8 cellular contexts compared by ENCODE assay signal in the genomic region with DNA sequence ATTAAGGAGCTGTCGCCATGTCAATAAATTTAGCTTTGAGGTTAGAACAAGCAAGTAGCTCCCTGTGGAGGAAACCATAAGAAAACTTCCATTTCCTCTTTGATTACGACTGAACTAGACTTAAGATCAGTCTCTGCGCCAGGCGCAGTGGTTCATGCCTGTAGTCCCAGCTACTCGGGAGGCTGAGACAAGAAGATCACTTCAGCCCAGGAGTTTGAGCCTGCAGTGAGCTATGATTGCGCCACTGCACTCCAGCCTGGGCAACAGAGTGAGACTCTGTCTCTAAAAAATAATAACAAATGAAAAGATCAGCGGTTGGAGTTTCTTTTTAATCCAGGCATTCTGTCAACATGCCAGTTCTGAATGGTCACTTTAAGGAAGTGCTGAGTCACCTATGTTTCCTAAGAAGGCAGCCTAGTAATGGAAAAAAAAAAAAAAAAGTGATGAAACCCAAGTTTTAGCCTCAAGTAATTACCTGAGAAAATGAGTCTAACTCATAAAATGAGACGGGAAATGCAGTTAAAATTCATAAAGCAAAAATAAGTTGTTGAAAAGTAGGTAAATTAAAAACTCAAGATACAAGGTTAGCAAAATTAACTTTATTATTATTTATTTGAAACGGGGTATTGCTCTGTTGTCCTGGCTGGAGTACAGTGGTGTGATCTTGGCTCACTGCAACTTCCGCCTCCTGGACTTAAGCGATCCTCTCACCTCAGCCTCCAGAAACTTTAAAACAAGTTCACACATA. TPM values are rescaled to one million over a fixed set of nuclear protein-coding genes. Genes with fewer than 3 reads are reported as not detected.
DNase-seq lines count a peak whose midpoint lies in the region; ATAC-seq and TF ChIP-seq lines count a peak whose summit lies in the region.

No MANE protein-coding gene starts in this region.

- H3K4me3 ChIP-seq in WERI-Rb-1 (ENCODE audit: low read depth, low read length), result no peak overlapping the region
- H3K4me3 ChIP-seq in uterus, result no peak overlapping the region

- intact Hi-C loops in activated naive CD4-positive, alpha-beta T cell treated with anti-CD3 and anti-CD28 coated beads for 36 hours (cut with micrococcal nuclease), result no loop called here
- intact Hi-C loops in left ventricle myocardium superior (cut with micrococcal nuclease) (no loop called here), uterus (cut with DNase I; ENCODE audit: low total_unique reads) (no loop called here)

- H3K27me3 ChIP-seq in WERI-Rb-1 (ENCODE audit: insufficient read depth, low read depth, severe bottlenecking), result no peaks in the 10 kb centered on the region
- H3K27me3 ChIP-seq in uterus, result no peaks in the 10 kb centered on the region

- peaks cover 18% of the 10 kb centered on the region for H3K36me3 Mint-ChIP-seq in activated naive CD4-positive, alpha-beta T cell treated with anti-CD3 and anti-CD28 coated beads for 36 hours (ENCODE audit: low read depth)
- peaks cover 5 to 7% of the 10 kb centered on the region in 2 donors for H3K36me3 Mint-ChIP-seq in activated naive CD4-positive, alpha-beta T cell treated with anti-CD3 and anti-CD28 coated beads, Interleukin-2, amount 50 U/mL, for 72 hours

- H3K27ac ChIP-seq in WERI-Rb-1 (peak overlapping the region; percentile 35), uterus (peak overlapping the region; percentile 37 to 52)

- H3K4me3 Mint-ChIP-seq in activated naive CD4-positive, alpha-beta T cell treated with anti-CD3 and anti-CD28 coated beads for 36 hours, result no peak overlapping the region

- no peaks in the 10 kb centered on the region for H3K4me1 ChIP-seq in uterus

- peak overlapping the region; percentile 17 for H3K27ac Mint-ChIP-seq in activated naive CD4-positive, alpha-beta T cell treated with anti-CD3 and anti-CD28 coated beads for 36 hours
- peak overlapping the region in 1 of 2 donors; percentile 73 for H3K27ac Mint-ChIP-seq in activated naive CD4-positive, alpha-beta T cell treated with anti-CD3 and anti-CD28 coated beads, Interleukin-2, amount 50 U/mL, for 72 hours

- CTCF ChIA-PET in activated naive CD4-positive, alpha-beta T cell treated with anti-CD3 and anti-CD28 coated beads for 36 hours (lab: Charles Lee), result interaction anchor here (1.0 to 1.8 kb wide), 2 partner anchors 9 to 12 kb away, joined by 4 to 6 read pairs; no protein-coding TSS in a partner anchor

- no peak for TF ChIP-seq POLR2A in uterus (IDR thresholded peaks at IDR 0.05)

- no peak for DNase-seq in activated naive CD4-positive, alpha-beta T cell treated with anti-CD3 and anti-CD28 coated beads for 36 hours
- no peak for DNase-seq in activated naive CD4-positive, alpha-beta T cell treated with anti-CD3 and anti-CD28 coated beads, Interleukin-2, amount 50 U/mL, for 72 hours (ENCODE audit: low spot score in 2 of 2)
- DNase-seq in WERI-Rb-1 (peak; percentile 45), left ventricle myocardium superior (no peak), uterus (no peak), activated gamma-delta T cell treated with Interleukin-2 at 50 U/mL for 16 hours (no peak), NCI-H1694 (lab: John Stamatoyannopoulos, UW) (no peak), NCI-H2081 (lab: John Stamatoyannopoulos, UW) (no peak)

- no peaks in the 10 kb centered on the region for H3K27me3 Mint-ChIP-seq in activated naive CD4-positive, alpha-beta T cell treated with anti-CD3 and anti-CD28 coated beads for 36 hours (ENCODE audit: low read depth)

- H3K4me1 Mint-ChIP-seq in activated naive CD4-positive, alpha-beta T cell treated with anti-CD3 and anti-CD28 coated beads for 36 hours (ENCODE audit: low read depth), result peaks cover 13% of the 10 kb centered on the region

- TF ChIP-seq CTCF in WERI-Rb-1 (IDR thresholded peaks at IDR 0.05; ENCODE audit: low read depth, low read length), result no peak
- TF ChIP-seq CTCF in uterus (IDR thresholded peaks at IDR 0.05), result no peak

- H3K9me3 Mint-ChIP-seq in activated naive CD4-positive, alpha-beta T cell treated with anti-CD3 and anti-CD28 coated beads for 36 hours, result no peaks in the 10 kb centered on the region
- H3K9me3 Mint-ChIP-seq in activated naive CD4-positive, alpha-beta T cell treated with anti-CD3 and anti-CD28 coated beads, Interleukin-2, amount 50 U/mL, for 72 hours, result no peaks in the 10 kb centered on the region

- no peak for ATAC-seq in activated naive CD4-positive, alpha-beta T cell treated with anti-CD3 and anti-CD28 coated beads, Interleukin-2, amount 50 U/mL, for 72 hours
- peak; percentile 17 for ATAC-seq in left ventricle myocardium superior

- H3K36me3 ChIP-seq in WERI-Rb-1 (peaks cover 30% of the 10 kb centered on the region), uterus (no peaks in the 10 kb centered on the region)

- H3K9me3 ChIP-seq in WERI-Rb-1 (ENCODE audit: severe bottlenecking) (no peaks in the 10 kb centered on the region), uterus (no peaks in the 10 kb centered on the region)

RNA-seq across cellular contexts. Expression of gene C18orf32, which starts 10.2 kb away (rescaled TPM):
- total RNA-seq in activated naive CD4-positive, alpha-beta T cell treated with anti-CD3 and anti-CD28 coated beads for 36 hours, result 10 to 100 TPM; 24.1 to 26.6 TPM
- total RNA-seq in activated naive CD4-positive, alpha-beta T cell treated with anti-CD3 and anti-CD28 coated beads, Interleukin-2, amount 50 U/mL, for 72 hours, result 10 to 100 TPM; 14.6 to 25.9 TPM
- 49.3 TPM for total RNA-seq in left ventricle myocardium superior
- 10 to 100 TPM; 20.7 to 42.6 (median 31.9) TPM for total RNA-seq in uterus

RNA-seq across cellular contexts. Expression of gene RPL17, which starts 15.4 kb away (rescaled TPM):
- total RNA-seq in activated naive CD4-positive, alpha-beta T cell treated with anti-CD3 and anti-CD28 coated beads for 36 hours, result 1,000 to 10,000 TPM; 2,807 to 2,916 TPM
- total RNA-seq in activated naive CD4-positive, alpha-beta T cell treated with anti-CD3 and anti-CD28 coated beads, Interleukin-2, amount 50 U/mL, for 72 hours, result 1,000 to 10,000 TPM; 1,912 to 2,327 TPM
- total RNA-seq in left ventricle myocardium superior (739 TPM), uterus (1,000 to 10,000 TPM; 1,523 to 4,253 (median 3,121) TPM)

RNA-seq across cellular contexts. Expression of gene DYM, which starts 16.4 kb away (rescaled TPM):
- total RNA-seq in activated naive CD4-positive, alpha-beta T cell treated with anti-CD3 and anti-CD28 coated beads for 36 hours, result 10 to 100 TPM; 60.2 to 61.2 TPM
- 100 to 1,000 TPM in 1 of 2 donors, 10 to 100 TPM in 1; 75.1 to 108 TPM for total RNA-seq in activated naive CD4-positive, alpha-beta T cell treated with anti-CD3 and anti-CD28 coated beads, Interleukin-2, amount 50 U/mL, for 72 hours
- total RNA-seq in left ventricle myocardium superior (54.1 TPM), uterus (100 to 1,000 TPM in 3 of 4 donors, 10 to 100 TPM in 1; 52.3 to 182 (median 127) TPM)
